17 cellular contexts compared by ENCODE assay signal in genomic region chr3:51397389-51397788, GRCh38. TPM values are rescaled to one million over a fixed set of nuclear protein-coding genes. Genes with fewer than 3 reads are reported as not detected.
A peak's percentile ranks its signal among the peaks of the same experiment; 100 is the strongest.
DNase-seq lines count a peak whose midpoint lies in the region; ATAC-seq, FAIRE-seq and TF ChIP-seq lines count a peak whose summit lies in the region.
"Had no signal": no experiment of that assay in that cellular context is flagged by ENCODE, and none has a peak within 500 bp of the region (broad histone marks: within the 10 kb centered on the region; RNA-seq: fewer than 3 reads in every experiment).

No MANE protein-coding gene starts in this region.

- H3K27me3 ChIP-seq in HepG2 (ENCODE audit: control insufficient read depth in 1 of 2, insufficient read depth in 2 of 2, low read length in 2 of 2) (no peaks in the 10 kb centered on the region), right lobe of liver (no peaks in the 10 kb centered on the region)
- no peaks in the 10 kb centered on the region for H3K27me3 ChIP-seq in naive thymus-derived CD4-positive, alpha-beta T cell (ENCODE audit: control insufficient read depth in 2 of 2, insufficient read depth in 2 of 2, low read length in 2 of 2)
- H3K27me3 ChIP-seq: SJSA1 had no signal

- no peak overlapping the region for H2AFZ ChIP-seq in HepG2 (ENCODE audit: low read length)

- H3K4me1 ChIP-seq in HepG2 (ENCODE audit: insufficient read depth, low read length), result peaks cover 26% of the 10 kb centered on the region
- H3K4me1 ChIP-seq in right lobe of liver, result peaks cover 0 to 10% (median 3%) of the 10 kb centered on the region in 4 donors
- H3K4me1 ChIP-seq in naive thymus-derived CD4-positive, alpha-beta T cell (ENCODE audit: control insufficient read depth in 2 of 2, insufficient read depth in 2 of 2, low read length in 2 of 2), result peaks cover 25 to 28% of the 10 kb centered on the region in 2 donors

- H3K4me3 ChIP-seq in HepG2 (replicated peaks in 1 of 3; ENCODE audit: insufficient read depth in 1 of 3, low read depth in 2 of 3, low read length in 3 of 3), result no peak overlapping the region
- no peak overlapping the region for H3K4me3 ChIP-seq in right lobe of liver
- no peak overlapping the region for H3K4me3 ChIP-seq in naive thymus-derived CD4-positive, alpha-beta T cell (ENCODE audit: low read length)
- H3K4me3 ChIP-seq: lung, SJSA1 had no signal

- BruUV-seq in HepG2 (replicated peaks; lab: Mats Ljungman, UMichigan), result no TSS peak

- peaks cover 99% of the 10 kb centered on the region for H3K36me3 Mint-ChIP-seq in activated T-helper 17 cell treated with anti-CD3 and anti-CD28 coated beads, Interleukin-2, amount 50 U/mL, for 72 hours (ENCODE audit: low read depth)
- peaks cover 9 to 47% (median 26%) of the 10 kb centered on the region in 5 donors for H3K36me3 Mint-ChIP-seq in naive thymus-derived CD4-positive, alpha-beta T cell

- 95% methylated on average over 5 of the region's 5 CpGs for WGBS in HepG2 (ENCODE audit: low lambda C conversion rate)
- WGBS in right lobe of liver (ENCODE audit: insufficient coverage, low coverage, low lambda C conversion rate, missing lambda C conversion rate), result 67% methylated on average over 1 of the region's 5 CpGs

- H4K20me1 ChIP-seq in HepG2 (ENCODE audit: insufficient read depth, low read length), result peaks cover 20% of the 10 kb centered on the region

- no peak overlapping the region for H3K4me3 Mint-ChIP-seq in activated T-helper 17 cell treated with anti-CD3 and anti-CD28 coated beads, Interleukin-2, amount 50 U/mL, for 72 hours
- no peak overlapping the region for H3K4me3 Mint-ChIP-seq in naive thymus-derived CD4-positive, alpha-beta T cell

- TF ChIP-seq POLR2A in HepG2 (IDR thresholded peaks at IDR 0.05; ENCODE audit: insufficient read depth in 1 of 2, low read depth in 2 of 2, low read length in 2 of 2), result no peak
- TF ChIP-seq POLR2A in right lobe of liver (IDR thresholded peaks at IDR 0.05), result no peak

- no peak overlapping the region for H3K4me2 ChIP-seq in HepG2 (ENCODE audit: low read depth, low read length)
- H3K4me2 ChIP-seq: KMS-11 had no signal

- DNase-seq in HepG2 (ENCODE audit: low spot score), result no peak
- no peak for DNase-seq in right lobe of liver
- no peak for DNase-seq in naive thymus-derived CD4-positive, alpha-beta T cell
- no peak for DNase-seq in NCI-H2081 treated with DMSO at 0.1 percent for 48 hours (lab: John Stamatoyannopoulos, UW)
- DNase-seq in amygdala (lab: John Stamatoyannopoulos, UW), result no peak
- no peak for DNase-seq in NCI-H748 (lab: John Stamatoyannopoulos, UW; ENCODE audit: unreplicated experiment)
- DNase-seq: DMS79, HCEC 1CT, NCI-H1436 treated with DMSO at 0.1 percent for 48 hours, NCI-H446, occipital lobe had no signal

- ATAC-seq in HepG2 (no peak), right lobe of liver (no peak), GM21447 (IDR thresholded peaks at IDR 0.05; ENCODE audit: unreplicated experiment) (no peak)
- ATAC-seq in activated T-helper 17 cell treated with anti-CD3 and anti-CD28 coated beads, Interleukin-2, amount 50 U/mL, for 72 hours (replicated peaks), result no peak
- no peak for ATAC-seq in naive thymus-derived CD4-positive, alpha-beta T cell

- TF ChIP-seq RAD21 in HepG2 (CRISPR knock-in tag; IDR thresholded peaks at IDR 0.05), result no peak

- H3K27me3 Mint-ChIP-seq in activated T-helper 17 cell treated with anti-CD3 and anti-CD28 coated beads, Interleukin-2, amount 50 U/mL, for 72 hours, result no peaks in the 10 kb centered on the region
- no peaks in the 10 kb centered on the region for H3K27me3 Mint-ChIP-seq in naive thymus-derived CD4-positive, alpha-beta T cell

- H3K27ac ChIP-seq in HepG2 (ENCODE audit: extremely low read length, insufficient read depth, low read length), result no peak overlapping the region
- no peak overlapping the region for H3K27ac ChIP-seq in right lobe of liver
- H3K27ac ChIP-seq in naive thymus-derived CD4-positive, alpha-beta T cell (ENCODE audit: low read depth, low read length), result no peak overlapping the region
- H3K27ac ChIP-seq: KMS-11, SJSA1 had no signal

- peaks cover 20% of the 10 kb centered on the region for H3K4me1 Mint-ChIP-seq in activated T-helper 17 cell treated with anti-CD3 and anti-CD28 coated beads, Interleukin-2, amount 50 U/mL, for 72 hours
- H3K4me1 Mint-ChIP-seq in naive thymus-derived CD4-positive, alpha-beta T cell, result peaks cover 23 to 74% (median 67%) of the 10 kb centered on the region in 7 donors

- TF ChIP-seq CTCF in HepG2 (CRISPR knock-in tag; IDR thresholded peaks at IDR 0.05), result no peak
- TF ChIP-seq CTCF in right lobe of liver (IDR thresholded peaks at IDR 0.05), result no peak

- peak overlapping the region; percentile 64 for H3K27ac Mint-ChIP-seq in activated T-helper 17 cell treated with anti-CD3 and anti-CD28 coated beads, Interleukin-2, amount 50 U/mL, for 72 hours
- peak overlapping the region in 8 of 9 donors; percentile 20 to 88 (median 62) for H3K27ac Mint-ChIP-seq in naive thymus-derived CD4-positive, alpha-beta T cell

- H3K9ac ChIP-seq in HepG2 (ENCODE audit: insufficient read depth, low read depth, low read length), result no peak overlapping the region
- H3K9ac ChIP-seq: KMS-11 had no signal

- intact Hi-C loops in HepG2 (cut with micrococcal nuclease; ENCODE audit: unreplicated experiment), result no loop called here
- intact Hi-C loops in right lobe of liver (cut with DNase I), result loop anchor here (10.0 kb wide), 2 partner anchors 97 to 107 kb away; partner anchors contain the start of gene DCAF1 (in 1 of the 2)
- intact Hi-C loops in naive thymus-derived CD4-positive, alpha-beta T cell (cut with micrococcal nuclease), result no loop called here

- H3K9me3 Mint-ChIP-seq in activated T-helper 17 cell treated with anti-CD3 and anti-CD28 coated beads, Interleukin-2, amount 50 U/mL, for 72 hours, result no peaks in the 10 kb centered on the region
- peaks cover 0 to 6% (median 0%) of the 10 kb centered on the region in 11 donors for H3K9me3 Mint-ChIP-seq in naive thymus-derived CD4-positive, alpha-beta T cell

- H3K36me3 ChIP-seq in HepG2 (replicated peaks in 1 of 2; ENCODE audit: control insufficient read depth in 1 of 2, insufficient read depth in 2 of 2, low read length in 2 of 2) (peaks cover 25 to 78% of the 10 kb centered on the region in 2 experiments), right lobe of liver (peaks cover 0 to 63% (median 16%) of the 10 kb centered on the region in 4 donors)
- peaks cover 9 to 93% (median 56%) of the 10 kb centered on the region in 3 experiments for H3K36me3 ChIP-seq in naive thymus-derived CD4-positive, alpha-beta T cell (ENCODE audit: control insufficient read depth in 2 of 3, insufficient read depth in 3 of 3, low read length in 3 of 3)

- CTCF ChIA-PET in HepG2 (lab: Yijun Ruan, JAX; ENCODE audit: low intra/inter-chr PET ratio, low total read pairs), result no interaction called here
- CTCF ChIA-PET in naive thymus-derived CD4-positive, alpha-beta T cell (lab: Charles Lee), result interaction anchor here (1.2 kb wide), 1 partner anchor 37 kb away, joined by 4 read pairs; no protein-coding TSS in a partner anchor

- POLR2A ChIA-PET in HepG2 (lab: Yijun Ruan, JAX), result interaction anchor here (0.7 kb wide), 1 partner anchor 12 kb away, joined by 4 read pairs; the partner anchor contains the start of gene MANF
- POLR2A ChIA-PET in naive thymus-derived CD4-positive, alpha-beta T cell (lab: Charles Lee), result interaction anchor here (0.9 to 2.2 kb wide), 2 partner anchors 13 to 399 kb away, joined by 3 to 8 read pairs; partner anchors contain the start of gene MANF

- H3K9me3 ChIP-seq in HepG2 (ENCODE audit: low read length) (no peaks in the 10 kb centered on the region), right lobe of liver (no peaks in the 10 kb centered on the region)
- H3K9me3 ChIP-seq in naive thymus-derived CD4-positive, alpha-beta T cell (ENCODE audit: control insufficient read depth in 2 of 3, low read length in 3 of 3), result no peaks in the 10 kb centered on the region

- TF ChIP-seq EP300 in HepG2 (IDR thresholded peaks at IDR 0.05; ENCODE audit: low read depth in 2 of 2, low read length in 2 of 2) (no peak), HepG2 (CRISPR knock-in tag; IDR thresholded peaks at IDR 0.05; ENCODE audit: borderline replicate concordance) (no peak)

- FAIRE-seq in HepG2 (lab: Jason Lieb, UNC), result no peak
- FAIRE-seq: TTC549 had no signal

- in situ Hi-C loops in HepG2 (cut with HindIII; ENCODE audit: extremely low pct_ligation_motif_present, low pct_unique_long_range_greater_than_20kb), result no loop called here

- peaks cover 32% of the 10 kb centered on the region for H3K79me2 ChIP-seq in HepG2 (ENCODE audit: insufficient read depth, low read length)

RNA-seq across cellular contexts. Expression of gene RBM15B, which starts 6.3 kb away (rescaled TPM):
- total RNA-seq in HepG2 (2016; rRNA removed; fragmentation: Illumina TruSeq; extraction: Trizol) (19.3 and 19.6 TPM in 2 replicates), right lobe of liver (10 to 100 TPM in 2 of 6 experiments, 1 to 10 TPM in 4; 7.1 to 14.1 (median 9.4) TPM)
- total RNA-seq in HepG2 (2016; cell fraction: cytosol; rRNA removed; fragmentation: Illumina TruSeq; extraction: Trizol; ENCODE audit: low read depth), result 4.0 and 4.1 TPM in 2 replicates
- total RNA-seq in HepG2 (2016; cell fraction: insoluble cytoplasmic fraction; rRNA removed; fragmentation: Illumina TruSeq; extraction: Trizol), result 15.8 and 19.9 TPM in 2 replicates
- 21.6 and 22.6 TPM in 2 replicates for total RNA-seq in HepG2 (2016; cell fraction: membrane; rRNA removed; fragmentation: Illumina TruSeq; extraction: Trizol)
- 15.0 and 17.5 TPM in 2 replicates for total RNA-seq in HepG2 (2016; cell fraction: nucleus; rRNA removed; fragmentation: Illumina TruSeq; extraction: Trizol)
- 8.2 and 8.5 TPM in 2 replicates for polyA plus RNA-seq in HepG2 (2011; rRNA removed)
- 8.8 and 9.8 TPM in 2 replicates for polyA plus RNA-seq in HepG2 (2011; cell fraction: cytosol; rRNA removed)
- polyA plus RNA-seq in HepG2 (2011; cell fraction: nucleus; rRNA removed), result 10.4 and 11.9 TPM in 2 replicates
- 9.6 and 10.5 TPM in 2 replicates for polyA plus RNA-seq in HepG2 (2012)
- polyA plus RNA-seq in HepG2 (2016; cell fraction: cytosol; fragmentation: Illumina TruSeq; extraction: Trizol; ENCODE audit: low read depth), result 3.9 and 4.1 TPM in 2 replicates
- polyA plus RNA-seq in HepG2 (2016; cell fraction: insoluble cytoplasmic fraction; fragmentation: Illumina TruSeq; extraction: Trizol; ENCODE audit: low read depth), result 20.7 and 23.7 TPM in 2 replicates
- 17.3 and 19.5 TPM in 2 replicates for polyA plus RNA-seq in HepG2 (2016; cell fraction: membrane; fragmentation: Illumina TruSeq; extraction: Trizol; ENCODE audit: low read depth)
- 21.7 and 22.1 TPM in 2 replicates for polyA plus RNA-seq in HepG2 (2016; cell fraction: nucleus; fragmentation: Illumina TruSeq; extraction: Trizol; ENCODE audit: insufficient read depth, low read depth)
- polyA minus RNA-seq in HepG2 (2011; rRNA and poly(A)+ RNA removed; ENCODE audit: low replicate concordance), result 23.7 and 28.7 TPM in 2 replicates
- 9.1 and 9.2 TPM in 2 replicates for polyA minus RNA-seq in HepG2 (2011; cell fraction: cytosol; rRNA and poly(A)+ RNA removed)
- 30.8 and 31.5 TPM in 2 replicates for polyA minus RNA-seq in HepG2 (2011; cell fraction: nucleus; rRNA and poly(A)+ RNA removed)
- 10 to 100 TPM; 14.6 to 29.8 TPM for total RNA-seq in activated T-helper 17 cell treated with anti-CD3 and anti-CD28 coated beads, Interleukin-2, amount 50 U/mL, for 72 hours
- 10 to 100 TPM; 29.9 to 40.6 (median 31.3) TPM for total RNA-seq in naive thymus-derived CD4-positive, alpha-beta T cell
- polyA plus RNA-seq in naive thymus-derived CD4-positive, alpha-beta T cell, result 10 to 100 TPM; 12.8 to 22.8 TPM

RNA-seq across cellular contexts. Expression of gene MANF, which starts 12.3 kb away (rescaled TPM):
- total RNA-seq in HepG2 (2016; rRNA removed; fragmentation: Illumina TruSeq; extraction: Trizol) (111 and 269 TPM in 2 replicates), right lobe of liver (100 to 1,000 TPM in 2 of 6 experiments, 10 to 100 TPM in 4; 60.9 to 128 (median 81.8) TPM)
- total RNA-seq in HepG2 (2016; cell fraction: cytosol; rRNA removed; fragmentation: Illumina TruSeq; extraction: Trizol; ENCODE audit: low read depth), result 69.4 and 76.3 TPM in 2 replicates
- 107 and 262 TPM in 2 replicates for total RNA-seq in HepG2 (2016; cell fraction: insoluble cytoplasmic fraction; rRNA removed; fragmentation: Illumina TruSeq; extraction: Trizol)
- 72.9 and 73.6 TPM in 2 replicates for total RNA-seq in HepG2 (2016; cell fraction: membrane; rRNA removed; fragmentation: Illumina TruSeq; extraction: Trizol)
- 161 and 173 TPM in 2 replicates for total RNA-seq in HepG2 (2016; cell fraction: nucleus; rRNA removed; fragmentation: Illumina TruSeq; extraction: Trizol)
- polyA plus RNA-seq in HepG2 (2011; rRNA removed), result 47.6 and 55.4 TPM in 2 replicates
- polyA plus RNA-seq in HepG2 (2011; cell fraction: cytosol; rRNA removed), result 45.7 and 62.4 TPM in 2 replicates
- 15.5 and 21.5 TPM in 2 replicates for polyA plus RNA-seq in HepG2 (2011; cell fraction: nucleus; rRNA removed)
- 75.8 and 112 TPM in 2 replicates for polyA plus RNA-seq in HepG2 (2012)
- polyA plus RNA-seq in HepG2 (2016; cell fraction: cytosol; fragmentation: Illumina TruSeq; extraction: Trizol; ENCODE audit: low read depth), result 49.9 and 54.5 TPM in 2 replicates
- 114 and 115 TPM in 2 replicates for polyA plus RNA-seq in HepG2 (2016; cell fraction: insoluble cytoplasmic fraction; fragmentation: Illumina TruSeq; extraction: Trizol; ENCODE audit: low read depth)
- 56.5 and 56.9 TPM in 2 replicates for polyA plus RNA-seq in HepG2 (2016; cell fraction: membrane; fragmentation: Illumina TruSeq; extraction: Trizol; ENCODE audit: low read depth)
- polyA plus RNA-seq in HepG2 (2016; cell fraction: nucleus; fragmentation: Illumina TruSeq; extraction: Trizol; ENCODE audit: insufficient read depth, low read depth), result 280 and 295 TPM in 2 replicates
- 5.1 and 7.1 TPM in 2 replicates for polyA minus RNA-seq in HepG2 (2011; rRNA and poly(A)+ RNA removed; ENCODE audit: low replicate concordance)
- 15.4 and 17.7 TPM in 2 replicates for polyA minus RNA-seq in HepG2 (2011; cell fraction: cytosol; rRNA and poly(A)+ RNA removed)
- polyA minus RNA-seq in HepG2 (2011; cell fraction: nucleus; rRNA and poly(A)+ RNA removed), result 16.2 and 19.4 TPM in 2 replicates
- 100 to 1,000 TPM in 1 of 2 donors, 10 to 100 TPM in 1; 76.4 to 157 TPM for total RNA-seq in activated T-helper 17 cell treated with anti-CD3 and anti-CD28 coated beads, Interleukin-2, amount 50 U/mL, for 72 hours
- 100 to 1,000 TPM in 1 of 5 experiments, 10 to 100 TPM in 4; 28.2 to 182 (median 68.0) TPM for total RNA-seq in naive thymus-derived CD4-positive, alpha-beta T cell
- 10 to 100 TPM; 40.9 to 48.4 TPM for polyA plus RNA-seq in naive thymus-derived CD4-positive, alpha-beta T cell

Comparison
In these comparisons a context has a peak if more than half of its experiments do, and no peak if none do; other contexts are left out.
1. intact Hi-C loops: an anchor here in right lobe of liver (10.0 kb wide); none called in HepG2 and naive thymus-derived CD4-positive, alpha-beta T cell.